ENCODE assay signal across 9 cellular contexts in the genomic region with DNA sequence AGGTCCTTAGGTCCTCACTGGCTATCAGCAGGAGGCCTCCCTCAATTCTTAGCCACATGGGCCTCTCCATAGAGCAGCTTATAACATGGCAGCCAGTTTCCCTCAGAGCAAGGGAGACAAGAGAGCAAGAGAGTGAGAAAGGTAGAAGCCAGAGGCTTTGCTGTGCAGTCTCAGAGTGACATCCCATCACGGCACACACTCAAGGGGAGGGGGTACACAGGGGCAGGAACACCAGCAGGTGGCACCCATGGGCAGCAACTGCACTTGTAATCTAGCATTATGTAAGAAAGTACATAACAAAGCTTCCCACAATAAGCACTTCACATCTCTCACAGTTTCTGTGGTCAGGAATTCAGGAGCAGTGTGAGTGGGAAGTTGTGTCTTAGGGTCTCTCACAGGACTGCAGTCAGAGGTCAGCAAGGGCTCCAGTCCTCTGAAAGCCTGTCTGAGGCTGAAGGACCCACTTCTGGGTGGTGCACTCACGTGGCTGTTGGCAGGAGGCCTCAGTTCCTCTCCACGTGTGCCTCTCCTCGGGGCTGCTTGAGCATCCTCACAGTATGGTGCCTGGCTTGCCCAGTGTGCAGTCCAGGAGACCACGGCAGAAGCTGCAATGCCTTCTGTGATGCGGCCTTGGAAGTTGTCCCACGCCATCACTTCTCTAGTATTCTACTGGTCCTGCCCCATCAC.
DNase-seq lines count a peak whose midpoint lies in the region; ATAC-seq and TF ChIP-seq lines count a peak whose summit lies in the region.
"Had no signal": no experiment of that assay in that cellular context is flagged by ENCODE, and none has a peak within 500 bp of the region (broad histone marks: within the 10 kb centered on the region; RNA-seq: fewer than 3 reads in every experiment).

No MANE protein-coding gene starts in this region.

- in situ Hi-C loops in GM13976 (cut with MboI; ENCODE audit: low sequenced_read_pairs, unreplicated experiment): no loop called here

- H3K27ac Mint-ChIP-seq in activated naive CD8-positive, alpha-beta T cell treated with anti-CD3 and anti-CD28 coated beads, Interleukin-2, amount 50 U/mL, for 24 hours: no peak overlapping the region
- no peak overlapping the region for H3K27ac Mint-ChIP-seq in activated naive CD8-positive, alpha-beta T cell treated with anti-CD3 and anti-CD28 coated beads for 36 hours
- no peak overlapping the region for H3K27ac Mint-ChIP-seq in stimulated activated naive CD8-positive, alpha-beta T cell treated with anti-CD3 and anti-CD28 coated beads, Interleukin-15, amount 100 ng/mL, for 72 hours
- H3K27ac Mint-ChIP-seq: mesothelial cell of epicardium had no signal

- H3K4me1 Mint-ChIP-seq in activated naive CD8-positive, alpha-beta T cell treated with anti-CD3 and anti-CD28 coated beads, Interleukin-2, amount 50 U/mL, for 24 hours: no peaks in the 10 kb centered on the region
- H3K4me1 Mint-ChIP-seq in activated naive CD8-positive, alpha-beta T cell treated with anti-CD3 and anti-CD28 coated beads for 36 hours: no peaks in the 10 kb centered on the region
- H3K4me1 Mint-ChIP-seq in stimulated activated naive CD8-positive, alpha-beta T cell treated with anti-CD3 and anti-CD28 coated beads, Interleukin-15, amount 100 ng/mL, for 72 hours: no peaks in the 10 kb centered on the region

- no peak overlapping the region for H3K4me3 ChIP-seq in NB4 (ENCODE audit: low read depth, low read length)
- no peak overlapping the region for H3K4me3 ChIP-seq in epithelial cell of esophagus (ENCODE audit: low read length)

- TF ChIP-seq CTCF in NB4 (IDR thresholded peaks at IDR 0.05; ENCODE audit: low read depth, low read length) (peak; percentile 89), epithelial cell of esophagus (IDR thresholded peaks at IDR 0.05; ENCODE audit: insufficient read depth, low read depth, low read length, missing control alignments) (no peak), GM13976 (IDR thresholded peaks at IDR 0.05; ENCODE audit: borderline replicate concordance, control extremely low read depth, extremely low read depth, insufficient read depth, missing control alignments) (no peak)

- DNase-seq in activated naive CD8-positive, alpha-beta T cell treated with anti-CD3 and anti-CD28 coated beads, Interleukin-2, amount 50 U/mL, for 24 hours: peak; percentile 7
- DNase-seq in activated naive CD8-positive, alpha-beta T cell treated with anti-CD3 and anti-CD28 coated beads for 36 hours: no peak
- DNase-seq in NB4 (ENCODE audit: low read depth): peak; percentile 73
- peak; percentile 27 for DNase-seq in epithelial cell of esophagus (ENCODE audit: low read depth)
- peak in 1 of 2 donors; percentile 19 for DNase-seq in stimulated activated naive CD8-positive, alpha-beta T cell treated with anti-CD3 and anti-CD28 coated beads, Interleukin-15, amount 100 ng/mL, for 72 hours
- DNase-seq in NCI-H1105 (lab: John Stamatoyannopoulos, UW): no peak
- no peak for DNase-seq in GM13976 (ENCODE audit: low spot score)
- DNase-seq in pons (ENCODE audit: low spot score): no peak

- no peaks in the 10 kb centered on the region for H3K9me3 Mint-ChIP-seq in activated naive CD8-positive, alpha-beta T cell treated with anti-CD3 and anti-CD28 coated beads, Interleukin-2, amount 50 U/mL, for 24 hours
- H3K9me3 Mint-ChIP-seq in activated naive CD8-positive, alpha-beta T cell treated with anti-CD3 and anti-CD28 coated beads for 36 hours: no peaks in the 10 kb centered on the region
- peaks cover 0 to 8% of the 10 kb centered on the region in 2 donors for H3K9me3 Mint-ChIP-seq in stimulated activated naive CD8-positive, alpha-beta T cell treated with anti-CD3 and anti-CD28 coated beads, Interleukin-15, amount 100 ng/mL, for 72 hours

- H3K27me3 Mint-ChIP-seq in activated naive CD8-positive, alpha-beta T cell treated with anti-CD3 and anti-CD28 coated beads, Interleukin-2, amount 50 U/mL, for 24 hours: no peaks in the 10 kb centered on the region
- no peaks in the 10 kb centered on the region for H3K27me3 Mint-ChIP-seq in activated naive CD8-positive, alpha-beta T cell treated with anti-CD3 and anti-CD28 coated beads for 36 hours
- no peaks in the 10 kb centered on the region for H3K27me3 Mint-ChIP-seq in stimulated activated naive CD8-positive, alpha-beta T cell treated with anti-CD3 and anti-CD28 coated beads, Interleukin-15, amount 100 ng/mL, for 72 hours

- no peak for TF ChIP-seq POLR2A in NB4 (IDR thresholded peaks at IDR 0.05; ENCODE audit: extremely low read depth, insufficient read length)

- H3K4me3 Mint-ChIP-seq in activated naive CD8-positive, alpha-beta T cell treated with anti-CD3 and anti-CD28 coated beads, Interleukin-2, amount 50 U/mL, for 24 hours: no peak overlapping the region
- no peak overlapping the region for H3K4me3 Mint-ChIP-seq in activated naive CD8-positive, alpha-beta T cell treated with anti-CD3 and anti-CD28 coated beads for 36 hours
- H3K4me3 Mint-ChIP-seq in stimulated activated naive CD8-positive, alpha-beta T cell treated with anti-CD3 and anti-CD28 coated beads, Interleukin-15, amount 100 ng/mL, for 72 hours: no peak overlapping the region
- H3K4me3 Mint-ChIP-seq: mesothelial cell of epicardium had no signal

- H3K36me3 Mint-ChIP-seq in activated naive CD8-positive, alpha-beta T cell treated with anti-CD3 and anti-CD28 coated beads, Interleukin-2, amount 50 U/mL, for 24 hours (ENCODE audit: low read depth): no peaks in the 10 kb centered on the region
- no peaks in the 10 kb centered on the region for H3K36me3 Mint-ChIP-seq in activated naive CD8-positive, alpha-beta T cell treated with anti-CD3 and anti-CD28 coated beads for 36 hours
- H3K36me3 Mint-ChIP-seq: mesothelial cell of epicardium had no signal

- peak; percentile 25 for ATAC-seq in activated naive CD8-positive, alpha-beta T cell treated with anti-CD3 and anti-CD28 coated beads, Interleukin-2, amount 50 U/mL, for 24 hours
- ATAC-seq in stimulated activated naive CD8-positive, alpha-beta T cell treated with anti-CD3 and anti-CD28 coated beads, Interleukin-15, amount 100 ng/mL, for 72 hours: peak; percentile 54

Comparison
In these comparisons a context has a peak if more than half of its experiments do, and no peak if none do; other contexts are left out.
1. DNase-seq: peak in activated naive CD8-positive, alpha-beta T cell treated with anti-CD3 and anti-CD28 coated beads, Interleukin-2, amount 50 U/mL, for 24 hours (single experiment), NB4 (single experiment) and epithelial cell of esophagus (single experiment); none in activated naive CD8-positive, alpha-beta T cell treated with anti-CD3 and anti-CD28 coated beads for 36 hours (single experiment), NCI-H1105 (single experiment), GM13976 (single experiment) and pons (single experiment).